1 cellular context compared by ENCODE assay signal in genomic region chr6:111482236-111482958, GRCh38.
TF ChIP-seq lines count a peak whose summit lies in the region.

No MANE protein-coding gene starts in this region.

TF ChIP-seq in HepG2, 621 proteins besides CTCF, POLR2A, EP300 and RAD21 (continued from another document and continues in another):
- TF ChIP-seq ZHX2 (IDR thresholded peaks at IDR 0.05; ENCODE audit: low read depth) (0 out of 2 replicates have a peak, but pooled peaks have one; percentile 21), ZHX2 (CRISPR knock-in tag; IDR thresholded peaks at IDR 0.05; ENCODE audit: borderline replicate concordance) (no peak; the same call in 1 of the 2 replicates), MED13 (CRISPR knock-in tag; IDR thresholded peaks at IDR 0.05) (0 out of 2 replicates have a peak, but pooled peaks have one; percentile 28), BCL6 (CRISPR knock-in tag; IDR thresholded peaks at IDR 0.05) (no peak), ZNF350 (CRISPR knock-in tag; IDR thresholded peaks at IDR 0.05; ENCODE audit: borderline replicate concordance, low read depth) (0 out of 2 replicates have a peak, but pooled peaks have one; percentile 34), ZNF280D (CRISPR knock-in tag; IDR thresholded peaks at IDR 0.05) (no peak), ZNF709 (CRISPR knock-in tag; IDR thresholded peaks at IDR 0.05) (no peak), MEIS2 (CRISPR knock-in tag; IDR thresholded peaks at IDR 0.05) (peak; percentile 87), PATZ1 (CRISPR knock-in tag; IDR thresholded peaks at IDR 0.05) (peak; percentile 19), KMT2A (CRISPR knock-in tag; IDR thresholded peaks at IDR 0.05) (peak; percentile 58), ZNF766 (CRISPR knock-in tag; IDR thresholded peaks at IDR 0.05; ENCODE audit: borderline replicate concordance) (0 out of 2 replicates have a peak, but pooled peaks have one; percentile 46), RELA (CRISPR knock-in tag; IDR thresholded peaks at IDR 0.05) (no peak), ZNF616 (CRISPR knock-in tag; IDR thresholded peaks at IDR 0.05; ENCODE audit: low read depth) (0 out of 2 replicates have a peak, but pooled peaks have one; percentile 56), ATF7-NPFF (CRISPR knock-in tag; IDR thresholded peaks at IDR 0.05; ENCODE audit: low read depth) (0 out of 2 replicates have a peak, but pooled peaks have one; percentile 48), HOXA5 (CRISPR knock-in tag; IDR thresholded peaks at IDR 0.05) (0 out of 2 replicates have a peak, but pooled peaks have one; percentile 35), SNAPC5 (CRISPR knock-in tag; IDR thresholded peaks at IDR 0.05; ENCODE audit: borderline replicate concordance) (0 out of 2 replicates have a peak, but pooled peaks have one; percentile 14), ZNF160 (CRISPR knock-in tag; IDR thresholded peaks at IDR 0.05) (0 out of 2 replicates have a peak, but pooled peaks have one; percentile 44), ZFP1 (CRISPR knock-in tag; IDR thresholded peaks at IDR 0.05) (no peak), PRMT3 (CRISPR knock-in tag; IDR thresholded peaks at IDR 0.05; ENCODE audit: borderline replicate concordance, low read depth) (no peak), ZNF878 (CRISPR knock-in tag; IDR thresholded peaks at IDR 0.05) (no peak), SALL2 (CRISPR knock-in tag; IDR thresholded peaks at IDR 0.05) (peak; percentile 2; the same call in 1 of the 2 replicates), ZBTB3 (CRISPR knock-in tag; IDR thresholded peaks at IDR 0.05; ENCODE audit: borderline replicate concordance, low read depth) (peak; percentile 11; the same call in 1 of the 2 replicates), ZNF605 (CRISPR knock-in tag; IDR thresholded peaks at IDR 0.05) (no peak), ZNF552 (CRISPR knock-in tag; IDR thresholded peaks at IDR 0.05; ENCODE audit: borderline replicate concordance) (0 out of 2 replicates have a peak, but pooled peaks have one; percentile 17), ZNF292 (CRISPR knock-in tag; IDR thresholded peaks at IDR 0.05; ENCODE audit: borderline replicate concordance, low read depth) (0 out of 2 replicates have a peak, but pooled peaks have one; percentile 20), ZNF556 (CRISPR knock-in tag; IDR thresholded peaks at IDR 0.05; ENCODE audit: borderline replicate concordance) (0 out of 2 replicates have a peak, but pooled peaks have one; percentile 32), RERE (CRISPR knock-in tag; IDR thresholded peaks at IDR 0.05; ENCODE audit: low read depth) (no peak), PHF8 (CRISPR knock-in tag; IDR thresholded peaks at IDR 0.05) (peak; percentile 35; the same call in 1 of the 2 replicates), ZNF274 (CRISPR knock-in tag; IDR thresholded peaks at IDR 0.05) (0 out of 2 replicates have a peak, but pooled peaks have one; percentile 25), SRF (IDR thresholded peaks at IDR 0.05; ENCODE audit: low read depth, low read length) (no peak), FOXO1 (CRISPR knock-in tag; IDR thresholded peaks at IDR 0.05) (0 out of 2 replicates have a peak, but pooled peaks have one; percentile 14), HIC2 (CRISPR knock-in tag; IDR thresholded peaks at IDR 0.05; ENCODE audit: low read depth) (0 out of 2 replicates have a peak, but pooled peaks have one; percentile 11), SSRP1 (CRISPR knock-in tag; IDR thresholded peaks at IDR 0.05) (no peak), ZFY (CRISPR knock-in tag; IDR thresholded peaks at IDR 0.05) (peak; percentile 66), ZNF354B (CRISPR knock-in tag; IDR thresholded peaks at IDR 0.05) (peak; percentile 85; the same call in 1 of the 2 replicates)
